ENCODE assay signal across 12 cellular contexts in the genomic region with DNA sequence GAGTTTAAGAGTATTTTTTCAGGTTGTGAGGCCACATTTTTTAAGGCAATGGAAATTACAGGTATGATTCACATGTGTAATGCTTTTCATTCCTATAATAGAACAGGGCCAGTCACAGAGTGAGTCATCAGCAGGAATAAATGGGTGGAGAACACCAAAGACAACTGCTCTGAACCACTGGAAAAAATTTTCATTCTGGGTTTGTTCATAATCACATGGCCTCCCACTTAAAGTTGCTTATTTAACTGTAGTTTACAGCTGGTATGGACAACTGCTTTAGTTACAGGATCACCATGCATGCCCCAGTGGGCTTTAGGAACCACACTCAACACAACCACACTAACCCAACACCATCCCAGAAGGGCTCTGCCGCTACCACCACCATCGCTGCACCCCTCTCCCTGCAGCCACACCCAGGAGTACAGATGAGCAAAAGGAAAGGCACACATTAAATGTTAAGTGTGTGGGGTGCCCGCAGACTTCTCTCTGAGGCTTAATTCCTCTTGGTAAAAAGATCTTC.
DNase-seq lines count a peak whose midpoint lies in the region; ATAC-seq, FAIRE-seq and TF ChIP-seq lines count a peak whose summit lies in the region.
"Had no signal": no experiment of that assay in that cellular context is flagged by ENCODE, and none has a peak within 500 bp of the region (broad histone marks: within the 10 kb centered on the region; RNA-seq: fewer than 3 reads in every experiment).

No MANE protein-coding gene starts in this region.

- H3K4me3 Mint-ChIP-seq in HFFc6 = peak overlapping the region; percentile 79
- H3K4me3 Mint-ChIP-seq in natural killer cell treated with Interleukin-12 subunit alpha and Interleukin-12 subunit beta and Interleukin-15 and Interleukin-18, amount 100 ng/mL, for 72 hours = no peak overlapping the region
- H3K4me3 Mint-ChIP-seq: mesothelial cell of epicardium had no signal

- H3K4me3 ChIP-seq in AG04450 (ENCODE audit: low read depth, low read length) = no peak overlapping the region
- no peak overlapping the region for H3K4me3 ChIP-seq in HepG2 (replicated peaks in 1 of 3; ENCODE audit: insufficient read depth in 1 of 3, low read depth in 2 of 3, low read length in 3 of 3)

- peak overlapping the region; percentile 91 for H3K27ac Mint-ChIP-seq in HFFc6
- no peak overlapping the region for H3K27ac Mint-ChIP-seq in natural killer cell treated with Interleukin-12 subunit alpha and Interleukin-12 subunit beta and Interleukin-15 and Interleukin-18, amount 100 ng/mL, for 72 hours
- H3K27ac Mint-ChIP-seq: mesothelial cell of epicardium had no signal

- H3K4me1 Mint-ChIP-seq in HFFc6 (ENCODE audit: low read depth) = peaks cover 100% of the 10 kb centered on the region
- H3K4me1 Mint-ChIP-seq in natural killer cell treated with Interleukin-12 subunit alpha and Interleukin-12 subunit beta and Interleukin-15 and Interleukin-18, amount 100 ng/mL, for 72 hours (ENCODE audit: low read depth in 2 of 2) = no peaks in the 10 kb centered on the region

- no peak for TF ChIP-seq RAD21 in HepG2 (CRISPR knock-in tag; IDR thresholded peaks at IDR 0.05)

- WGBS in HepG2 (ENCODE audit: low lambda C conversion rate) = 96% methylated on average over 3 of the region's 3 CpGs

- H3K4me1 ChIP-seq in HepG2 (ENCODE audit: insufficient read depth, low read length) = peaks cover 8% of the 10 kb centered on the region

- no peak overlapping the region for H3K9ac ChIP-seq in HepG2 (ENCODE audit: insufficient read depth, low read depth, low read length)

- H3K36me3 Mint-ChIP-seq in HFFc6 (ENCODE audit: low read depth) = peaks cover 25% of the 10 kb centered on the region
- no peaks in the 10 kb centered on the region for H3K36me3 Mint-ChIP-seq in natural killer cell treated with Interleukin-12 subunit alpha and Interleukin-12 subunit beta and Interleukin-15 and Interleukin-18, amount 100 ng/mL, for 72 hours
- H3K36me3 Mint-ChIP-seq: mesothelial cell of epicardium had no signal

- H3K36me3 ChIP-seq in HepG2 (replicated peaks in 1 of 2; ENCODE audit: control insufficient read depth in 1 of 2, insufficient read depth in 2 of 2, low read length in 2 of 2) = no peaks in the 10 kb centered on the region

- no peaks in the 10 kb centered on the region for H4K20me1 ChIP-seq in HepG2 (ENCODE audit: insufficient read depth, low read length)

- peak overlapping the region; percentile 58 for H3K27ac ChIP-seq in AG04450 (ENCODE audit: low read depth, low read length)
- no peak overlapping the region for H3K27ac ChIP-seq in HepG2 (ENCODE audit: extremely low read length, insufficient read depth, low read length)

- FAIRE-seq in HepG2 (lab: Jason Lieb, UNC) = no peak

- POLR2A ChIA-PET in AG04450 (lab: Yijun Ruan, JAX) (no interaction called here), HepG2 (lab: Yijun Ruan, JAX) (no interaction called here)

- no peak overlapping the region for H3K4me2 ChIP-seq in HepG2 (ENCODE audit: low read depth, low read length)

- no peaks in the 10 kb centered on the region for H3K79me2 ChIP-seq in HepG2 (ENCODE audit: insufficient read depth, low read length)

- in situ Hi-C loops in HepG2 (cut with HindIII; ENCODE audit: extremely low pct_ligation_motif_present, low pct_unique_long_range_greater_than_20kb) = loop anchor here (5.0 kb wide), 1 partner anchor 32 kb away; no protein-coding TSS in a partner anchor

- no peaks in the 10 kb centered on the region for H3K27me3 ChIP-seq in AG04450 (ENCODE audit: control insufficient read depth, insufficient read depth, low read length)
- H3K27me3 ChIP-seq in HepG2 (ENCODE audit: control insufficient read depth in 1 of 2, insufficient read depth in 2 of 2, low read length in 2 of 2) = no peaks in the 10 kb centered on the region

- H3K9me3 Mint-ChIP-seq in HFFc6 = no peaks in the 10 kb centered on the region
- H3K9me3 Mint-ChIP-seq in natural killer cell treated with Interleukin-12 subunit alpha and Interleukin-12 subunit beta and Interleukin-15 and Interleukin-18, amount 100 ng/mL, for 72 hours = no peaks in the 10 kb centered on the region
- H3K9me3 Mint-ChIP-seq: mesothelial cell of epicardium had no signal

- H3K9me3 ChIP-seq in AG04450 (ENCODE audit: control insufficient read depth, insufficient read depth, low read length) = no peaks in the 10 kb centered on the region
- H3K9me3 ChIP-seq in HepG2 (ENCODE audit: low read length) = no peaks in the 10 kb centered on the region

- BruUV-seq in HepG2 (replicated peaks; lab: Mats Ljungman, UMichigan) = no TSS peak

- CTCF ChIA-PET in AG04450 (lab: Charles Lee) = interaction anchor here (0.6 kb wide), 1 partner anchor 89 kb away, joined by 5 read pairs; no protein-coding TSS in a partner anchor
- CTCF ChIA-PET in HepG2 (lab: Yijun Ruan, JAX; ENCODE audit: low intra/inter-chr PET ratio, low total read pairs) = no interaction called here

- DNase-seq in AG04450 (ENCODE audit: low read depth, low spot score) = no peak
- peak; percentile 91 for DNase-seq in HFFc6
- DNase-seq in astrocyte of the hippocampus (ENCODE audit: low read depth, low spot score) = peak; percentile 80
- DNase-seq in HepG2 (ENCODE audit: low spot score) = peak; percentile 49
- DNase-seq in COLO829 (ENCODE audit: low spot score) = no peak
- no peak for DNase-seq in natural killer cell treated with Interleukin-12 subunit alpha and Interleukin-12 subunit beta and Interleukin-15 and Interleukin-18, amount 100 ng/mL, for 72 hours (ENCODE audit: low spot score)
- DNase-seq: effector memory CD4-positive, alpha-beta T cell; NCI-H1436; stimulated activated CD4-positive, alpha-beta T cell treated with anti-CD3 and anti-CD28 coated beads, Interleukin-2, amount 100 ng/mL, for 48 hours had no signal

- peaks cover 5% of the 10 kb centered on the region for H3K27me3 Mint-ChIP-seq in HFFc6 (ENCODE audit: insufficient read depth)
- H3K27me3 Mint-ChIP-seq in natural killer cell treated with Interleukin-12 subunit alpha and Interleukin-12 subunit beta and Interleukin-15 and Interleukin-18, amount 100 ng/mL, for 72 hours = no peaks in the 10 kb centered on the region

- no peak overlapping the region for H2AFZ ChIP-seq in HepG2 (ENCODE audit: low read length)

- no peak for TF ChIP-seq POLR2A in HepG2 (IDR thresholded peaks at IDR 0.05; ENCODE audit: insufficient read depth in 1 of 2, low read depth in 2 of 2, low read length in 2 of 2)

- ATAC-seq in HepG2 (no peak; the same call in 2 of the 3 replicates), HG03571 (IDR thresholded peaks at IDR 0.05; ENCODE audit: unreplicated experiment) (no peak), GM18517 (IDR thresholded peaks at IDR 0.05; ENCODE audit: unreplicated experiment) (no peak)
- no peak for ATAC-seq in natural killer cell treated with Interleukin-12 subunit alpha and Interleukin-12 subunit beta and Interleukin-15 and Interleukin-18, amount 100 ng/mL, for 72 hours

- intact Hi-C loops in HepG2 (cut with micrococcal nuclease; ENCODE audit: unreplicated experiment) = loop anchor here (10.0 kb wide), 1 partner anchor 385 kb away; no protein-coding TSS in a partner anchor

- TF ChIP-seq CTCF in AG04450 (IDR thresholded peaks at IDR 0.05; ENCODE audit: low read depth, low read length) = no peak
- no peak for TF ChIP-seq CTCF in HFFc6 (IDR thresholded peaks at IDR 0.05)
- TF ChIP-seq CTCF in HepG2 (CRISPR knock-in tag; IDR thresholded peaks at IDR 0.05) = no peak

- TF ChIP-seq EP300 in HepG2 (IDR thresholded peaks at IDR 0.05; ENCODE audit: low read depth in 2 of 2, low read length in 2 of 2) (no peak), HepG2 (CRISPR knock-in tag; IDR thresholded peaks at IDR 0.05; ENCODE audit: borderline replicate concordance) (no peak)

TF ChIP-seq in HepG2, 621 proteins besides CTCF, POLR2A, EP300 and RAD21:
- TF ChIP-seq ZNF75D (CRISPR knock-in tag; IDR thresholded peaks at IDR 0.05; ENCODE audit: borderline replicate concordance) (no peak), ZNF773 (CRISPR knock-in tag; IDR thresholded peaks at IDR 0.05; ENCODE audit: borderline replicate concordance) (no peak), CREB1 (IDR thresholded peaks at IDR 0.05) (peak; percentile 26; the same call in 1 of the 2 replicates), CREB1 (CRISPR knock-in tag; IDR thresholded peaks at IDR 0.05) (no peak)
- TF ChIP-seq, protein P1, sequence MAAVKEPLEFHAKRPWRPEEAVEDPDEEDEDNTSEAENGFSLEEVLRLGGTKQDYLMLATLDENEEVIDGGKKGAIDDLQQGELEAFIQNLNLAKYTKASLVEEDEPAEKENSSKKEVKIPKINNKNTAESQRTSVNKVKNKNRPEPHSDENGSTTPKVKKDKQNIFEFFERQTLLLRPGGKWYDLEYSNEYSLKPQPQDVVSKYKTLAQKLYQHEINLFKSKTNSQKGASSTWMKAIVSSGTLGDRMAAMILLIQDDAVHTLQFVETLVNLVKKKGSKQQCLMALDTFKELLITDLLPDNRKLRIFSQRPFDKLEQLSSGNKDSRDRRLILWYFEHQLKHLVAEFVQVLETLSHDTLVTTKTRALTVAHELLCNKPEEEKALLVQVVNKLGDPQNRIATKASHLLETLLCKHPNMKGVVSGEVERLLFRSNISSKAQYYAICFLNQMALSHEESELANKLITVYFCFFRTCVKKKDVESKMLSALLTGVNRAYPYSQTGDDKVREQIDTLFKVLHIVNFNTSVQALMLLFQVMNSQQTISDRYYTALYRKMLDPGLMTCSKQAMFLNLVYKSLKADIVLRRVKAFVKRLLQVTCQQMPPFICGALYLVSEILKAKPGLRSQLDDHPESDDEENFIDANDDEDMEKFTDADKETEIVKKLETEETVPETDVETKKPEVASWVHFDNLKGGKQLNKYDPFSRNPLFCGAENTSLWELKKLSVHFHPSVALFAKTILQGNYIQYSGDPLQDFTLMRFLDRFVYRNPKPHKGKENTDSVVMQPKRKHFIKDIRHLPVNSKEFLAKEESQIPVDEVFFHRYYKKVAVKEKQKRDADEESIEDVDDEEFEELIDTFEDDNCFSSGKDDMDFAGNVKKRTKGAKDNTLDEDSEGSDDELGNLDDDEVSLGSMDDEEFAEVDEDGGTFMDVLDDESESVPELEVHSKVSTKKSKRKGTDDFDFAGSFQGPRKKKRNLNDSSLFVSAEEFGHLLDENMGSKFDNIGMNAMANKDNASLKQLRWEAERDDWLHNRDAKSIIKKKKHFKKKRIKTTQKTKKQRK (IDR thresholded peaks at IDR 0.05; ENCODE audit: low read length) = no peak

Comparison
In these comparisons a context has a peak if more than half of its experiments do, and no peak if none do; other contexts are left out.
1. DNase-seq: peak in HFFc6 (single experiment), astrocyte of the hippocampus (single experiment) and HepG2 (single experiment); none in AG04450 (single experiment), COLO829 (single experiment) and natural killer cell treated with Interleukin-12 subunit alpha and Interleukin-12 subunit beta and Interleukin-15 and Interleukin-18, amount 100 ng/mL, for 72 hours (single experiment).